ENCODE assay signal across 1 cellular context in genomic region chr17:57257213-57257873, GRCh38.
A peak's percentile ranks its signal among the peaks of the same experiment; 100 is the strongest.
TF ChIP-seq lines count a peak whose summit lies in the region.

No MANE protein-coding gene starts in this region.

TF ChIP-seq in HepG2, 621 proteins besides CTCF, POLR2A, EP300 and RAD21 (continued from another document):
- TF ChIP-seq REST (IDR thresholded peaks at IDR 0.05; ENCODE audit: borderline replicate concordance in 1 of 2, low read depth in 1 of 2, low read length in 2 of 2) (no peak), ZSCAN5A (CRISPR knock-in tag; IDR thresholded peaks at IDR 0.05; ENCODE audit: borderline replicate concordance) (no peak), CENPBD1 (CRISPR knock-in tag; IDR thresholded peaks at IDR 0.05; ENCODE audit: borderline replicate concordance, low read depth) (no peak), ZNF574 (CRISPR knock-in tag; IDR thresholded peaks at IDR 0.05) (0 out of 2 replicates have a peak, but pooled peaks have one; percentile 7), TFDP2 (CRISPR knock-in tag; IDR thresholded peaks at IDR 0.05) (0 out of 2 replicates have a peak, but pooled peaks have one; percentile 8), ASH2L (IDR thresholded peaks at IDR 0.05; ENCODE audit: insufficient read length, low read depth, low read length) (peak; percentile 40), ZNF704 (CRISPR knock-in tag; IDR thresholded peaks at IDR 0.05; ENCODE audit: borderline replicate concordance) (no peak), ATM (IDR thresholded peaks at IDR 0.05; ENCODE audit: borderline replicate concordance) (no peak), ZNF740 (CRISPR knock-in tag; IDR thresholded peaks at IDR 0.05) (peak; percentile 61; the same call in 1 of the 2 replicates), ZNF17 (CRISPR knock-in tag; IDR thresholded peaks at IDR 0.05) (no peak), SMYD3 (CRISPR knock-in tag; IDR thresholded peaks at IDR 0.05) (0 out of 2 replicates have a peak, but pooled peaks have one; percentile 36), GATA4 (IDR thresholded peaks at IDR 0.05; ENCODE audit: borderline replicate concordance, low read depth) (no peak), PATZ1 (CRISPR knock-in tag; IDR thresholded peaks at IDR 0.05) (peak; percentile 16; the same call in 1 of the 2 replicates), AHDC1 (CRISPR knock-in tag; IDR thresholded peaks at IDR 0.05; ENCODE audit: borderline replicate concordance) (no peak), NR3C1 (CRISPR knock-in tag; IDR thresholded peaks at IDR 0.05) (no peak), RAD51 (IDR thresholded peaks at IDR 0.05; ENCODE audit: borderline replicate concordance) (no peak), CHD4 (IDR thresholded peaks at IDR 0.05; ENCODE audit: borderline replicate concordance, low read length) (0 out of 2 replicates have a peak, but pooled peaks have one; percentile 20)
TF ChIP-seq in HepG2: peak in this region for 7.
